Comparison of ENCODE assay signal across 12 cellular contexts in genomic region chr5:125549322-125549871, GRCh38.
A peak's percentile ranks its signal among the peaks of the same experiment; 100 is the strongest.
DNase-seq lines count a peak whose midpoint lies in the region; ATAC-seq lines count a peak whose summit lies in the region.
"Had no signal": no experiment of that assay in that cellular context is flagged by ENCODE, and none has a peak within 500 bp of the region (broad histone marks: within the 10 kb centered on the region; RNA-seq: fewer than 3 reads in every experiment).

No MANE protein-coding gene starts in this region.

- H2BK5ac ChIP-seq in mesenchymal stem cell (ENCODE audit: low read depth, low read length, poor library complexity, severe bottlenecking) = no peak overlapping the region

- H3K9me2 ChIP-seq in Karpas-422 (replicated peaks; ENCODE audit: insufficient read depth, low read length) = no peaks in the 10 kb centered on the region; the same call in 1 of the 2 replicates

- no peak overlapping the region for H2AK5ac ChIP-seq in mesenchymal stem cell (ENCODE audit: low read length, severe bottlenecking)

- peak overlapping the region; percentile 40 for H3K9ac ChIP-seq in mesenchymal stem cell (ENCODE audit: low read length)
- H3K9ac ChIP-seq in Karpas-422 (ENCODE audit: low read length) = no peak overlapping the region

- no peak overlapping the region for H3K23ac ChIP-seq in mesenchymal stem cell (ENCODE audit: low read length in 2 of 2)

- no peaks in the 10 kb centered on the region for H3K79me2 ChIP-seq in Karpas-422 (ENCODE audit: low read length)

- no peaks in the 10 kb centered on the region for H3K79me1 ChIP-seq in mesenchymal stem cell (replicated peaks; ENCODE audit: low read length, poor library complexity, severe bottlenecking)

- H3K36me3 ChIP-seq in ectodermal cell (ENCODE audit: control insufficient read depth, insufficient read depth, low read length) (no peaks in the 10 kb centered on the region), mesenchymal stem cell (ENCODE audit: control insufficient read depth in 1 of 2, insufficient read depth in 2 of 2, low read depth in 1 of 2, low read length in 2 of 2) (no peaks in the 10 kb centered on the region), Karpas-422 (ENCODE audit: insufficient read depth, low read length) (no peaks in the 10 kb centered on the region)
- H3K36me3 ChIP-seq: gastrocnemius medialis had no signal

- DNase-seq in Ammon's horn (ENCODE audit: low spot score) (peak; percentile 27), M059J (ENCODE audit: low read depth) (peak; percentile 51), mesenchymal stem cell (peak; percentile 65), Karpas-422 (no peak), DMS153 treated with DMSO at 0.1 percent for 48 hours (lab: John Stamatoyannopoulos, UW; ENCODE audit: unreplicated experiment) (no peak)
- DNase-seq in stimulated activated CD4-positive, alpha-beta T cell treated with anti-CD3 and anti-CD28 coated beads, Interleukin-15, amount 100 ng/mL, for 24 hours = no peak
- DNase-seq: activated T-cell treated with anti-CD3 and anti-CD28 coated beads, Interleukin-2, amount 50 U/mL, for 4 hours; gastrocnemius medialis; NCI-H187; trophoblast cell had no signal

- no peak overlapping the region for H4K8ac ChIP-seq in mesenchymal stem cell (ENCODE audit: low read length)

- peak overlapping the region in 1 of 2 experiments; percentile 34 for H3K18ac ChIP-seq in mesenchymal stem cell (ENCODE audit: low read depth in 1 of 2, low read length in 2 of 2)

- peaks cover 12% of the 10 kb centered on the region for H3K4me1 ChIP-seq in ectodermal cell (ENCODE audit: control insufficient read depth, insufficient read depth, low read length)
- no peaks in the 10 kb centered on the region for H3K4me1 ChIP-seq in mesenchymal stem cell (ENCODE audit: control insufficient read depth, insufficient read depth, low read depth, low read length)
- H3K4me1 ChIP-seq in Karpas-422 (ENCODE audit: low read length) = no peaks in the 10 kb centered on the region
- H3K4me1 ChIP-seq: gastrocnemius medialis had no signal

- H3K4me2 ChIP-seq in mesenchymal stem cell (ENCODE audit: low read length, poor library complexity, severe bottlenecking) (no peak overlapping the region), Karpas-422 (ENCODE audit: low read depth, low read length, poor library complexity, severe bottlenecking) (no peak overlapping the region)

- H3K4ac ChIP-seq in mesenchymal stem cell (ENCODE audit: low read depth in 1 of 2, low read length in 2 of 2) = peak overlapping the region in 1 of 2 experiments; percentile 5

- H2BK120ac ChIP-seq in mesenchymal stem cell (ENCODE audit: low read depth, low read length) = no peak overlapping the region

- no peak overlapping the region for H2BK15ac ChIP-seq in mesenchymal stem cell (ENCODE audit: low read depth, poor library complexity, severe bottlenecking)

- no peak for ATAC-seq in HG02588 (IDR thresholded peaks at IDR 0.05; ENCODE audit: unreplicated experiment)
- ATAC-seq: activated T-cell treated with anti-CD3 and anti-CD28 coated beads, Interleukin-2, amount 50 U/mL, for 4 hours; gastrocnemius medialis had no signal

- H2BK12ac ChIP-seq in mesenchymal stem cell (ENCODE audit: low read length in 2 of 2) = no peak overlapping the region

- no peak overlapping the region for H3K14ac ChIP-seq in mesenchymal stem cell (ENCODE audit: low read length in 2 of 2)

- H4K20me1 ChIP-seq in Karpas-422 (ENCODE audit: insufficient read depth, low read depth, low read length) = no peaks in the 10 kb centered on the region

- no peak overlapping the region for H2AFZ ChIP-seq in mesenchymal stem cell (ENCODE audit: low read depth, low read length)
- no peak overlapping the region for H2AFZ ChIP-seq in Karpas-422 (ENCODE audit: low read length)

- H4K91ac ChIP-seq in mesenchymal stem cell (ENCODE audit: low read length) = no peak overlapping the region

- WGBS in ectodermal cell, 2 experiments = 66 to 69% methylated on average over 2 of the region's 2 CpGs
- 4% methylated on average over 1 of the region's 2 CpGs for WGBS in mesenchymal stem cell

- H3K9me3 ChIP-seq in ectodermal cell (ENCODE audit: control insufficient read depth, low read length) = no peaks in the 10 kb centered on the region
- no peaks in the 10 kb centered on the region for H3K9me3 ChIP-seq in mesenchymal stem cell (ENCODE audit: control insufficient read depth, low read length)
- H3K9me3 ChIP-seq in Karpas-422 (ENCODE audit: low read length) = peaks cover 15% of the 10 kb centered on the region
- H3K9me3 ChIP-seq: gastrocnemius medialis had no signal

- H3K27ac ChIP-seq in ectodermal cell (ENCODE audit: insufficient read depth, low read depth, low read length, poor library complexity, severe bottlenecking) = peak overlapping the region; percentile 70
- H3K27ac ChIP-seq in mesenchymal stem cell (ENCODE audit: low read length, poor library complexity, severe bottlenecking) = no peak overlapping the region
- H3K27ac ChIP-seq in Karpas-422 (ENCODE audit: low read length) = no peak overlapping the region
- H3K27ac ChIP-seq: gastrocnemius medialis had no signal

- H3K4me3 ChIP-seq in ectodermal cell (ENCODE audit: insufficient read depth, low read depth, low read length) = no peak overlapping the region
- H3K4me3 ChIP-seq in mesenchymal stem cell (ENCODE audit: insufficient read depth in 1 of 2, low read depth in 1 of 2, low read length in 2 of 2) = no peak overlapping the region
- no peak overlapping the region for H3K4me3 ChIP-seq in Karpas-422 (ENCODE audit: low read length)
- H3K4me3 ChIP-seq: gastrocnemius medialis had no signal

- H3K27me3 ChIP-seq in ectodermal cell (ENCODE audit: control insufficient read depth, insufficient read depth, low read length, poor library complexity, severe bottlenecking) (no peaks in the 10 kb centered on the region), mesenchymal stem cell (ENCODE audit: control insufficient read depth in 1 of 2, insufficient read depth in 1 of 2, low read length in 2 of 2) (no peaks in the 10 kb centered on the region), Karpas-422 (ENCODE audit: low read length) (no peaks in the 10 kb centered on the region)
- H3K27me3 ChIP-seq: gastrocnemius medialis had no signal

Comparison
In these comparisons a context has a peak if more than half of its experiments do, and no peak if none do; other contexts are left out.
1. DNase-seq: peak in Ammon's horn (single experiment), M059J (single experiment) and mesenchymal stem cell (single experiment); none in Karpas-422 (single experiment), DMS153 treated with DMSO at 0.1 percent for 48 hours (single experiment) and stimulated activated CD4-positive, alpha-beta T cell treated with anti-CD3 and anti-CD28 coated beads, Interleukin-15, amount 100 ng/mL, for 24 hours (single experiment).